Comparison of ENCODE assay signal across 26 cellular contexts in genomic region chr9:113545068-113545467, GRCh38.
A peak's percentile ranks its signal among the peaks of the same experiment; 100 is the strongest.
DNase-seq lines count a peak whose midpoint lies in the region; ATAC-seq lines count a peak whose summit lies in the region.
"Had no signal": no experiment of that assay in that cellular context is flagged by ENCODE, and none has a peak within 500 bp of the region (broad histone marks: within the 10 kb centered on the region; RNA-seq: fewer than 3 reads in every experiment).

No MANE protein-coding gene starts in this region.

- ATAC-seq in right cardiac atrium (no peak), left ventricle myocardium superior (no peak)
- no peak for ATAC-seq in central memory CD8-positive, alpha-beta T cell (replicated peaks; ENCODE audit: extremely low read depth, poor library complexity, severe bottlenecking)
- ATAC-seq: activated CD8-positive, alpha-beta memory T cell treated with anti-CD3 and anti-CD28 coated beads, Interleukin-2, amount 10 ng/mL, durations not matched to agents 7 days and 5 days; activated T-cell treated with anti-CD3 and anti-CD28 coated beads, Interleukin-2, amount 50 U/mL, for 72 hours; gastroesophageal sphincter; HCT116 had no signal

- WGBS in right cardiac atrium = 90% methylated on average over 2 of the region's 2 CpGs

- H3K9me3 ChIP-seq in right cardiac atrium (ENCODE audit: control insufficient read depth, low read length) = no peaks in the 10 kb centered on the region
- H3K9me3 ChIP-seq: BLaER1 treated with 17β-estradiol and CSF1 and Interleukin-3, amounts not matched to agents 10 nM and 100 nM; gastroesophageal sphincter; SK-N-SH; thyroid gland had no signal

- peaks cover 30% of the 10 kb centered on the region for H3K36me3 Mint-ChIP-seq in central memory CD8-positive, alpha-beta T cell (ENCODE audit: insufficient read depth)

- no peak overlapping the region for H3K4me3 Mint-ChIP-seq in central memory CD8-positive, alpha-beta T cell
- H3K4me3 Mint-ChIP-seq: activated CD4-positive, alpha-beta T cell treated with anti-CD3 and anti-CD28 coated beads, Interleukin-2, amount 10 ng/mL, durations not matched to agents 7 days and 5 days; activated CD8-positive, alpha-beta memory T cell treated with anti-CD3 and anti-CD28 coated beads, Interleukin-2, amount 10 ng/mL, durations not matched to agents 7 days and 5 days; activated naive CD8-positive, alpha-beta T cell treated with anti-CD3 and anti-CD28 coated beads, Interleukin-2, amount 10 ng/mL, durations not matched to agents 7 days and 5 days; activated T-cell treated with anti-CD3 and anti-CD28 coated beads, Interleukin-2, amount 50 U/mL, for 72 hours; T-helper 2 cell treated with Interferon-gamma antibody and Interleukin-4, amounts not matched to agents 5 μg/mL and 100 μg/mL, for 36 hours had no signal

- H3K4me1 ChIP-seq in right cardiac atrium (ENCODE audit: control insufficient read depth, insufficient read depth, low read length) = peaks cover 24% of the 10 kb centered on the region

- no peaks in the 10 kb centered on the region for H3K27me3 ChIP-seq in right cardiac atrium (ENCODE audit: control insufficient read depth, insufficient read depth)
- H3K27me3 ChIP-seq: BLaER1 treated with 17β-estradiol and CSF1 and Interleukin-3, amounts not matched to agents 10 nM and 100 nM; gastroesophageal sphincter; thyroid gland had no signal

- H3K27ac ChIP-seq in right cardiac atrium (ENCODE audit: low read length) = no peak overlapping the region
- peak overlapping the region; percentile 44 for H3K27ac ChIP-seq in temporal lobe (ENCODE audit: low read depth, low read length)
- H3K27ac ChIP-seq: BLaER1 treated with 17β-estradiol and CSF1 and Interleukin-3, amounts not matched to agents 10 nM and 100 nM; gastroesophageal sphincter; thyroid gland had no signal

- in situ Hi-C loops in KBM-7 (cut with MboI; ENCODE audit: low pct_unique_long_range_greater_than_20kb, low sequenced_read_pairs) = no loop called here

- H3K4me3 ChIP-seq in right cardiac atrium (ENCODE audit: low read length) = no peak overlapping the region
- H3K4me3 ChIP-seq: BLaER1 treated with 17β-estradiol and CSF1 and Interleukin-3, amounts not matched to agents 10 nM and 100 nM; gastroesophageal sphincter; thyroid gland had no signal

- no peaks in the 10 kb centered on the region for H3K27me3 Mint-ChIP-seq in central memory CD8-positive, alpha-beta T cell
- H3K27me3 Mint-ChIP-seq: activated CD4-positive, alpha-beta T cell treated with anti-CD3 and anti-CD28 coated beads, Interleukin-2, amount 10 ng/mL, durations not matched to agents 7 days and 5 days; activated CD8-positive, alpha-beta memory T cell treated with anti-CD3 and anti-CD28 coated beads, Interleukin-2, amount 10 ng/mL, durations not matched to agents 7 days and 5 days; activated naive CD8-positive, alpha-beta T cell treated with anti-CD3 and anti-CD28 coated beads, Interleukin-2, amount 10 ng/mL, durations not matched to agents 7 days and 5 days had no signal

- DNase-seq in right cardiac atrium = peak in 2 of 3 donors; percentile 40 to 44
- no peak for DNase-seq in left ventricle myocardium superior
- DNase-seq in central memory CD8-positive, alpha-beta T cell (ENCODE audit: low spot score in 2 of 2) = no peak
- peak; percentile 24 for DNase-seq in mesenteric fat pad (ENCODE audit: low spot score)
- DNase-seq in activated CD4-positive, alpha-beta T cell treated with anti-CD3 and anti-CD28 coated beads for 4 hours = no peak
- DNase-seq in KBM-7 = no peak
- no peak for DNase-seq in activated CD4-positive, alpha-beta T cell treated with anti-CD3 and anti-CD28 coated beads, Interleukin-2, amount 50 U/mL, for 1 hour
- DNase-seq: activated CD4-positive, alpha-beta T cell treated with anti-CD3 and anti-CD28 coated beads, Interleukin-2, amount 10 ng/mL, durations not matched to agents 7 days and 5 days; activated CD8-positive, alpha-beta memory T cell treated with anti-CD3 and anti-CD28 coated beads, Interleukin-2, amount 10 ng/mL, durations not matched to agents 7 days and 5 days; activated naive CD8-positive, alpha-beta T cell treated with anti-CD3 and anti-CD28 coated beads, Interleukin-2, amount 10 ng/mL, durations not matched to agents 7 days and 5 days; activated T-cell treated with anti-CD3 and anti-CD28 coated beads, Interleukin-2, amount 50 U/mL, for 72 hours; Kasumi-1; mesenchymal stem cell; NCI-H1048; NCI-H1694 treated with DMSO at 0.1 percent for 48 hours; NCI-H526; SK-N-SH; stimulated activated CD4-positive, alpha-beta T cell treated with anti-CD3 and anti-CD28 coated beads, Interleukin-12 subunit alpha, Interleukin-12 subunit beta, amount 100 ng/mL, for 4 hours; stimulated activated CD4-positive, alpha-beta T cell treated with anti-CD3 and anti-CD28 coated beads, Interleukin-4, amount 100 ng/mL, for 4 hours; stimulated activated naive CD4-positive, alpha-beta T cell treated with Interleukin-2 at 50 U/mL for 16 hours; thyroid gland had no signal

- no peaks in the 10 kb centered on the region for H3K9me3 Mint-ChIP-seq in central memory CD8-positive, alpha-beta T cell
- H3K9me3 Mint-ChIP-seq: activated CD4-positive, alpha-beta T cell treated with anti-CD3 and anti-CD28 coated beads, Interleukin-2, amount 10 ng/mL, durations not matched to agents 7 days and 5 days; activated naive CD8-positive, alpha-beta T cell treated with anti-CD3 and anti-CD28 coated beads, Interleukin-2, amount 10 ng/mL, durations not matched to agents 7 days and 5 days; activated T-cell treated with anti-CD3 and anti-CD28 coated beads, Interleukin-2, amount 50 U/mL, for 72 hours; T-helper 2 cell treated with Interferon-gamma antibody and Interleukin-4, amounts not matched to agents 5 μg/mL and 100 μg/mL, for 36 hours had no signal

- H3K4me1 Mint-ChIP-seq in central memory CD8-positive, alpha-beta T cell = peaks cover 90% of the 10 kb centered on the region

- intact Hi-C loops in right cardiac atrium (cut with DNase I) (no loop called here), left ventricle myocardium superior (cut with micrococcal nuclease) (no loop called here)

- peak overlapping the region; percentile 78 for H3K27ac Mint-ChIP-seq in central memory CD8-positive, alpha-beta T cell (ENCODE audit: low read depth)
- H3K27ac Mint-ChIP-seq: activated CD4-positive, alpha-beta T cell treated with anti-CD3 and anti-CD28 coated beads, Interleukin-2, amount 10 ng/mL, durations not matched to agents 7 days and 5 days; activated CD8-positive, alpha-beta memory T cell treated with anti-CD3 and anti-CD28 coated beads, Interleukin-2, amount 10 ng/mL, durations not matched to agents 7 days and 5 days; activated naive CD8-positive, alpha-beta T cell treated with anti-CD3 and anti-CD28 coated beads, Interleukin-2, amount 10 ng/mL, durations not matched to agents 7 days and 5 days; T-helper 2 cell treated with Interferon-gamma antibody and Interleukin-4, amounts not matched to agents 5 μg/mL and 100 μg/mL, for 36 hours had no signal

Comparison
In these comparisons a context has a peak if more than half of its experiments do, and no peak if none do; other contexts are left out.
1. DNase-seq: peak in right cardiac atrium (2 of 3) and mesenteric fat pad (single experiment); none in left ventricle myocardium superior (single experiment), central memory CD8-positive, alpha-beta T cell (0 of 2), activated CD4-positive, alpha-beta T cell treated with anti-CD3 and anti-CD28 coated beads for 4 hours (0 of 2), KBM-7 (single experiment) and activated CD4-positive, alpha-beta T cell treated with anti-CD3 and anti-CD28 coated beads, Interleukin-2, amount 50 U/mL, for 1 hour (single experiment).